In the genomic region with DNA sequence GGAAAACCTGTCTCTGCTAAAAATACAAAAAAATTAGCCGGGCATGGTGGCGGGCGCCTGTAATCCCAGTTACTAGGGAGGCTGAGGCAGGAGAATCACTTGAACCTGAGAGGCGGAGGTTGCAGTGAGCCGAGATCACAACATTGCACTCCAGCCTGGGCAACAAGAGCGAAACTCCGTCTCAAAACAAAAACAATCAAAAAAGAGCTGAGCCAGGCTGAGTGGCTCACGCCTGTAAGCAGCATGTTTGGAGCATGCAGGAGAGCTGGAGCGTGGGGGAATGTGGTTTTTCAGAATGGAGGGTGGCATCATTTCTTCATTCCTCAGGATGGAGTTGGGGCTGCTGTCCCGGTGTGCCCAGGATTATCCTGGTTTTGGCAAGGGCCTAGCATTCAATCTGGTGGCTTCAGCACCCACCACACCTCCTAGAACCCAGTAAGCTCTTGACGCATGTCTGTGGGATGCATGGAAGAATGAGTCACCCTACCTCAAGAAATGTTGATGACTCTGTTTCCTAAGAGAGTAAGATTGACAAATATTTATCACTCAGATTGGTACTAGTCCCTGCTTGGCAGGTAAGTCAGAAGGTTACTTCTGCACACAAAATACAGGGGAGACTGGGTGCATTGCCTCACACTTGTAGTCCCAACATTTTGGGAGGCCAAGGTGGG, we compare ENCODE assay signal across 11 cellular contexts.
DNase-seq lines count a peak whose midpoint lies in the region; ATAC-seq and TF ChIP-seq lines count a peak whose summit lies in the region.
"Had no signal": no experiment of that assay in that cellular context is flagged by ENCODE, and none has a peak within 500 bp of the region (broad histone marks: within the 10 kb centered on the region; RNA-seq: fewer than 3 reads in every experiment).

No MANE protein-coding gene starts in this region.

- no peaks in the 10 kb centered on the region for H3K4me1 ChIP-seq in osteoblast (ENCODE audit: insufficient read depth, low read length)
- H3K4me1 ChIP-seq: tibial artery had no signal

- H4K20me1 ChIP-seq in osteoblast (ENCODE audit: insufficient read depth, low read length): no peaks in the 10 kb centered on the region

- TF ChIP-seq CTCF in astrocyte of the spinal cord (IDR thresholded peaks at IDR 0.05; ENCODE audit: low read depth, low read length) (no peak), osteoblast (IDR thresholded peaks at IDR 0.05; ENCODE audit: extremely low read depth, low read depth, low read length) (no peak), GM10266 (IDR thresholded peaks at IDR 0.05; ENCODE audit: control insufficient read depth, insufficient read depth, low read depth, missing control alignments) (no peak)

- in situ Hi-C loops in astrocyte of the spinal cord (cut with HindIII; ENCODE audit: low sequenced_read_pairs): no loop called here

- H3K4me2 ChIP-seq in osteoblast (ENCODE audit: insufficient read depth, low read length): no peak overlapping the region
- H3K4me2 ChIP-seq: GM23338 had no signal

- H3K9me3 ChIP-seq in MG63: no peaks in the 10 kb centered on the region
- no peaks in the 10 kb centered on the region for H3K9me3 ChIP-seq in osteoblast (ENCODE audit: low read depth, low read length)
- H3K9me3 ChIP-seq: tibial artery had no signal

- H3K36me3 ChIP-seq in MG63: no peaks in the 10 kb centered on the region
- H3K36me3 ChIP-seq in osteoblast (ENCODE audit: insufficient read depth, low read length): no peaks in the 10 kb centered on the region
- H3K36me3 ChIP-seq: tibial artery had no signal

- H3K4me3 ChIP-seq in MG63: no peak overlapping the region
- H3K4me3 ChIP-seq in astrocyte of the spinal cord (ENCODE audit: low read depth, low read length): no peak overlapping the region
- no peak overlapping the region for H3K4me3 ChIP-seq in osteoblast (ENCODE audit: insufficient read depth, low read length)
- H3K4me3 ChIP-seq: GM23338, tibial artery had no signal

- H3K79me2 ChIP-seq in osteoblast (ENCODE audit: insufficient read depth, low read length): no peaks in the 10 kb centered on the region

- no peak for DNase-seq in activated CD4-positive, CD25-positive, alpha-beta regulatory T cell (lab: John Stamatoyannopoulos, UW)
- peak; percentile 31 for DNase-seq in MG63
- DNase-seq in astrocyte of the spinal cord (ENCODE audit: low read depth, low spot score): peak; percentile 72
- peak; percentile 88 for DNase-seq in osteoblast (ENCODE audit: insufficient read length, low spot score, missing footprints)
- no peak for DNase-seq in D341Med (ENCODE audit: low spot score)
- no peak for DNase-seq in GM10266 (ENCODE audit: extremely low spot score)
- no peak for DNase-seq in NCI-H146 treated with DMSO at 0.1 percent for 48 hours (lab: John Stamatoyannopoulos, UW; ENCODE audit: unreplicated experiment)
- DNase-seq: NCI-H748 treated with DMSO at 0.1 percent for 48 hours, tibial artery had no signal

- ATAC-seq in activated CD4-positive, CD25-positive, alpha-beta regulatory T cell treated with anti-CD3 and anti-CD28 coated beads, Interleukin-2, amount 50 U/mL, for 24 hours: peak; percentile 48 to 77
- ATAC-seq: GM23338 had no signal

- H3K27me3 ChIP-seq in MG63 (no peaks in the 10 kb centered on the region), osteoblast (ENCODE audit: insufficient read depth, low read length) (peaks cover 3% of the 10 kb centered on the region)

- H3K27ac ChIP-seq in osteoblast (ENCODE audit: low read depth, low read length): no peak overlapping the region
- H3K27ac ChIP-seq: tibial artery had no signal

- no peak overlapping the region for H2AFZ ChIP-seq in osteoblast (ENCODE audit: low read length)
- H2AFZ ChIP-seq: GM23338 had no signal

Comparison
In these comparisons a context has a peak if more than half of its experiments do, and no peak if none do; other contexts are left out.
1. DNase-seq: peak in MG63 (single experiment), astrocyte of the spinal cord (single experiment) and osteoblast (single experiment); none in activated CD4-positive, CD25-positive, alpha-beta regulatory T cell (0 of 4), D341Med (single experiment), GM10266 (single experiment) and NCI-H146 treated with DMSO at 0.1 percent for 48 hours (single experiment).